Comparison of ENCODE assay signal across 1 cellular context in genomic region chr2:164860694-164861042, GRCh38.
TF ChIP-seq lines count a peak whose summit lies in the region.

No MANE protein-coding gene starts in this region.

TF ChIP-seq in HepG2, 621 proteins besides CTCF, POLR2A, EP300 and RAD21 (continued from another document):
- no peak for TF ChIP-seq ZNF350 (CRISPR knock-in tag; IDR thresholded peaks at IDR 0.05; ENCODE audit: borderline replicate concordance, low read depth)
- TF ChIP-seq ATF7 (IDR thresholded peaks at IDR 0.05) = no peak
- TF ChIP-seq ATF7 (CRISPR knock-in tag; IDR thresholded peaks at IDR 0.05) = no peak
- no peak for TF ChIP-seq FIP1L1 (IDR thresholded peaks at IDR 0.05; ENCODE audit: borderline replicate concordance, insufficient read depth, low read depth, low read length)
- TF ChIP-seq ZBTB40 (IDR thresholded peaks at IDR 0.05) = no peak
- TF ChIP-seq ZBTB40 (CRISPR knock-in tag; IDR thresholded peaks at IDR 0.05) = no peak
- TF ChIP-seq ZNF430 (CRISPR knock-in tag; IDR thresholded peaks at IDR 0.05) = no peak
- peak; percentile 69 for TF ChIP-seq ZNF629 (CRISPR knock-in tag; conservative IDR thresholded peaks at IDR 0.05)
- peak; percentile 98 for TF ChIP-seq ZNF121 (CRISPR knock-in tag; IDR thresholded peaks at IDR 0.05)
- TF ChIP-seq TERF1 (CRISPR knock-in tag; IDR thresholded peaks at IDR 0.05) = no peak
- no peak for TF ChIP-seq ARID2 (CRISPR knock-in tag; IDR thresholded peaks at IDR 0.05; ENCODE audit: borderline replicate concordance)
- no peak for TF ChIP-seq ZNF275 (CRISPR knock-in tag; IDR thresholded peaks at IDR 0.05; ENCODE audit: borderline replicate concordance)
- no peak for TF ChIP-seq AGO1 (IDR thresholded peaks at IDR 0.05; ENCODE audit: low read depth, low read length, poor library complexity, severe bottlenecking)
- peak; percentile 79 for TF ChIP-seq ZMYM3 (CRISPR knock-in tag; IDR thresholded peaks at IDR 0.05)
- TF ChIP-seq HNRNPL (IDR thresholded peaks at IDR 0.05; ENCODE audit: low read depth, low read length) = no peak
- no peak for TF ChIP-seq ZNF253 (CRISPR knock-in tag; IDR thresholded peaks at IDR 0.05; ENCODE audit: borderline replicate concordance)
- peak; percentile 59 for TF ChIP-seq ZNF788 (CRISPR knock-in tag; IDR thresholded peaks at IDR 0.05; ENCODE audit: borderline replicate concordance)
- peak; percentile 35; the same call in 1 of the 2 replicates for TF ChIP-seq ZNF580 (CRISPR knock-in tag; IDR thresholded peaks at IDR 0.05; ENCODE audit: borderline replicate concordance, low read depth)
- TF ChIP-seq ZBTB42 (CRISPR knock-in tag; IDR thresholded peaks at IDR 0.05) = no peak
- 0 out of 2 replicates have a peak, but pooled peaks have one; percentile 40 for TF ChIP-seq SNAPC2 (CRISPR knock-in tag; IDR thresholded peaks at IDR 0.05)
- no peak for TF ChIP-seq DR1 (CRISPR knock-in tag; IDR thresholded peaks at IDR 0.05)
TF ChIP-seq in HepG2: peak in this region for 9.
